ENCODE assay signal across 8 cellular contexts in genomic region chr9:125190371-125190801, GRCh38. TPM values are rescaled to one million over a fixed set of nuclear protein-coding genes. Genes with fewer than 3 reads are reported as not detected.
A peak's percentile ranks its signal among the peaks of the same experiment; 100 is the strongest.
DNase-seq lines count a peak whose midpoint lies in the region; ATAC-seq and TF ChIP-seq lines count a peak whose summit lies in the region.

No MANE protein-coding gene starts in this region.

- no peaks in the 10 kb centered on the region for H3K9me3 Mint-ChIP-seq in activated naive CD4-positive, alpha-beta T cell treated with anti-CD3 and anti-CD28 coated beads for 36 hours

- peaks cover 4% of the 10 kb centered on the region for H3K36me3 Mint-ChIP-seq in activated naive CD4-positive, alpha-beta T cell treated with anti-CD3 and anti-CD28 coated beads for 36 hours (ENCODE audit: low read depth)

- H3K27ac ChIP-seq in iPS DF 6.9 (ENCODE audit: low read length), result no peak overlapping the region
- peak overlapping the region; percentile 93 to 97 (median 95) for H3K27ac ChIP-seq in spleen

- no peaks in the 10 kb centered on the region for H3K36me3 ChIP-seq in iPS DF 6.9 (ENCODE audit: control insufficient read depth, insufficient read depth, low read length)
- peaks cover 0 to 6% (median 0%) of the 10 kb centered on the region in 6 donors for H3K36me3 ChIP-seq in spleen

- no CpG with 5 or more reads among the region's 13 CpGs for WGBS in iPS DF 6.9 (ENCODE audit: insufficient coverage, insufficient read length)
- WGBS in spleen, 5 donors, result 64 to 80% (median 68%) methylated on average over 13 of the region's 13 CpGs

- intact Hi-C loops in activated naive CD4-positive, alpha-beta T cell treated with anti-CD3 and anti-CD28 coated beads for 36 hours (cut with micrococcal nuclease), result loop anchor here (1.0 to 10.0 kb wide), 7 partner anchors 10 to 514 kb away; partner anchors contain the start of genes GAPVD1, MAPKAP1, NR6A1 and RABEPK
- intact Hi-C loops in spleen (cut with DNase I; ENCODE audit: low total_unique reads), result no loop called here

- peaks cover 67% of the 10 kb centered on the region for H3K4me1 Mint-ChIP-seq in activated naive CD4-positive, alpha-beta T cell treated with anti-CD3 and anti-CD28 coated beads for 36 hours (ENCODE audit: low read depth)

- ATAC-seq in HG03565 (IDR thresholded peaks at IDR 0.05; ENCODE audit: unreplicated experiment), result peak; percentile 12
- ATAC-seq in HG02588 (IDR thresholded peaks at IDR 0.05; ENCODE audit: unreplicated experiment), result no peak
- no peak for ATAC-seq in GM21737 (IDR thresholded peaks at IDR 0.05; ENCODE audit: unreplicated experiment)

- H3K4me1 ChIP-seq in iPS DF 6.9 (ENCODE audit: control insufficient read depth, insufficient read depth, low read length) (no peaks in the 10 kb centered on the region; the same call in 1 of the 2 replicates), spleen (peaks cover 27 to 79% (median 57%) of the 10 kb centered on the region in 6 donors)

- H3K27me3 ChIP-seq in iPS DF 6.9 (ENCODE audit: control insufficient read depth, insufficient read depth, low read length) (no peaks in the 10 kb centered on the region), spleen (replicated peaks in 1 of 7) (no peaks in the 10 kb centered on the region)

- CTCF ChIA-PET in activated naive CD4-positive, alpha-beta T cell treated with anti-CD3 and anti-CD28 coated beads for 36 hours (lab: Charles Lee), result interaction anchor here (0.6 to 1.1 kb wide), 4 partner anchors 9 to 326 kb away, joined by 3 to 6 read pairs (median 4); no protein-coding TSS in a partner anchor

- no peak for TF ChIP-seq POLR2A in spleen (IDR thresholded peaks at IDR 0.05)

- H3K4me3 Mint-ChIP-seq in activated naive CD4-positive, alpha-beta T cell treated with anti-CD3 and anti-CD28 coated beads for 36 hours, result peak overlapping the region; percentile 97

- H3K27me3 Mint-ChIP-seq in activated naive CD4-positive, alpha-beta T cell treated with anti-CD3 and anti-CD28 coated beads for 36 hours (ENCODE audit: low read depth), result no peaks in the 10 kb centered on the region

- no peak for TF ChIP-seq CTCF in spleen (IDR thresholded peaks at IDR 0.05 in 8 of 11, conservative IDR thresholded peaks at IDR 0.05 in 3 of 11)
- no peak for TF ChIP-seq CTCF in GM10266 (IDR thresholded peaks at IDR 0.05; ENCODE audit: control insufficient read depth, insufficient read depth, low read depth, missing control alignments)

- H3K4me3 ChIP-seq in iPS DF 6.9 (ENCODE audit: low read length) (peak overlapping the region; percentile 99; the same call in 1 of the 2 replicates), spleen (peak overlapping the region; percentile 86 to 98 (median 92))

- H3K27ac Mint-ChIP-seq in activated naive CD4-positive, alpha-beta T cell treated with anti-CD3 and anti-CD28 coated beads for 36 hours, result peak overlapping the region; percentile 97

- DNase-seq in Ammon's horn (ENCODE audit: low spot score) (peak; percentile 7), iPS DF 6.9 (ENCODE audit: low read depth, low spot score) (no peak), spleen (peak; percentile 76), GM10266 (ENCODE audit: extremely low spot score) (no peak)
- peak; percentile 48 for DNase-seq in activated naive CD4-positive, alpha-beta T cell treated with anti-CD3 and anti-CD28 coated beads for 36 hours

- H3K9me3 ChIP-seq in iPS DF 6.9 (ENCODE audit: control insufficient read depth, insufficient read depth, low read length), result no peaks in the 10 kb centered on the region
- H3K9me3 ChIP-seq in spleen, result no peaks in the 10 kb centered on the region

RNA-seq across cellular contexts. Expression of gene PPP6C, which starts 0.8 kb away (rescaled TPM):
- total RNA-seq in activated naive CD4-positive, alpha-beta T cell treated with anti-CD3 and anti-CD28 coated beads for 36 hours, result 10 to 100 TPM; 43.6 to 46.3 TPM
- 10 to 100 TPM; 32.0 to 49.3 (median 39.2) TPM for total RNA-seq in spleen
- polyA plus RNA-seq in spleen, result 10 to 100 TPM; 17.3 to 26.6 (median 21.1) TPM

RNA-seq across cellular contexts. Expression of gene RABEPK, which starts 10.0 kb away (rescaled TPM):
- total RNA-seq in activated naive CD4-positive, alpha-beta T cell treated with anti-CD3 and anti-CD28 coated beads for 36 hours, result 10 to 100 TPM; 18.4 to 19.8 TPM
- total RNA-seq in spleen, result 10 to 100 TPM in 4 of 7 donors, 1 to 10 TPM in 3; 6.2 to 14.0 (median 10.4) TPM
- 10 to 100 TPM; 15.3 to 17.1 (median 16.8) TPM for polyA plus RNA-seq in spleen

RNA-seq across cellular contexts. Expression of gene SCAI, which starts 47.1 kb away (rescaled TPM):
- total RNA-seq in activated naive CD4-positive, alpha-beta T cell treated with anti-CD3 and anti-CD28 coated beads for 36 hours, result 10 to 100 TPM in 1 of 2 experiments, 1 to 10 TPM in 1; 9.6 to 11.8 TPM
- total RNA-seq in spleen, result 10 to 100 TPM in 3 of 7 donors, 1 to 10 TPM in 4; 5.4 to 19.6 (median 8.3) TPM
- 1 to 10 TPM; 1.6 to 1.9 (median 1.8) TPM for polyA plus RNA-seq in spleen

RNA-seq across cellular contexts. Expression of gene HSPA5, which starts 50.8 kb away (rescaled TPM):
- 100 to 1,000 TPM; 136 to 138 TPM for total RNA-seq in activated naive CD4-positive, alpha-beta T cell treated with anti-CD3 and anti-CD28 coated beads for 36 hours
- 100 to 1,000 TPM in 6 of 7 donors, 10 to 100 TPM in 1; 88.3 to 190 (median 139) TPM for total RNA-seq in spleen
- 10 to 100 TPM; 30.0 to 65.2 (median 49.6) TPM for polyA plus RNA-seq in spleen

Comparison
In these comparisons a context has a peak if more than half of its experiments do, and no peak if none do; other contexts are left out.
1. DNase-seq: peak in Ammon's horn (single experiment), activated naive CD4-positive, alpha-beta T cell treated with anti-CD3 and anti-CD28 coated beads for 36 hours (single experiment) and spleen (single experiment); none in iPS DF 6.9 (single experiment) and GM10266 (single experiment).